Comparison of ENCODE assay signal across 14 cellular contexts in genomic region chr1:12175456-12175797, GRCh38. TPM values are rescaled to one million over a fixed set of nuclear protein-coding genes. Genes with fewer than 3 reads are reported as not detected.
DNase-seq lines count a peak whose midpoint lies in the region; ATAC-seq, FAIRE-seq and TF ChIP-seq lines count a peak whose summit lies in the region.
"Had no signal": no experiment of that assay in that cellular context is flagged by ENCODE, and none has a peak within 500 bp of the region (broad histone marks: within the 10 kb centered on the region; RNA-seq: fewer than 3 reads in every experiment).

No MANE protein-coding gene starts in this region.

- no peak overlapping the region for H3K4me3 Mint-ChIP-seq in neural crest cell

- no peak for ATAC-seq in HepG2
- no peak for ATAC-seq in HG03280 (IDR thresholded peaks at IDR 0.05; ENCODE audit: unreplicated experiment)
- no peak for ATAC-seq in body of pancreas

- WGBS in liver: 59% methylated on average over 4 of the region's 4 CpGs
- 9% methylated on average over 2 of the region's 4 CpGs for WGBS in HepG2 (ENCODE audit: low lambda C conversion rate)
- 60 to 81% methylated on average over 3 to 4 of the region's 4 CpGs for WGBS in body of pancreas, 2 donors

- no peak for TF ChIP-seq EP300 in HepG2 (IDR thresholded peaks at IDR 0.05; ENCODE audit: low read depth in 2 of 2, low read length in 2 of 2)
- no peak for TF ChIP-seq EP300 in HepG2 (CRISPR knock-in tag; IDR thresholded peaks at IDR 0.05; ENCODE audit: borderline replicate concordance)

- no peaks in the 10 kb centered on the region for H3K9me3 ChIP-seq in liver (ENCODE audit: control insufficient read depth in 4 of 4, low read length in 3 of 4)
- H3K9me3 ChIP-seq in HepG2 (ENCODE audit: low read length): no peaks in the 10 kb centered on the region
- H3K9me3 ChIP-seq in uterus: no peaks in the 10 kb centered on the region
- H3K9me3 ChIP-seq in body of pancreas: no peaks in the 10 kb centered on the region

- no peaks in the 10 kb centered on the region for H3K27me3 ChIP-seq in liver (ENCODE audit: control insufficient read depth in 4 of 4, insufficient read depth in 4 of 4, low read length in 3 of 4)
- peaks cover 4 to 47% of the 10 kb centered on the region in 2 experiments; a peak in 4 of 5 replicates for H3K27me3 ChIP-seq in HepG2 (ENCODE audit: control insufficient read depth in 1 of 2, insufficient read depth in 2 of 2, low read length in 2 of 2)
- H3K27me3 ChIP-seq in dorsolateral prefrontal cortex: peaks cover 0 to 16% (median 0%) of the 10 kb centered on the region in 45 donors
- H3K27me3 ChIP-seq in uterus: no peaks in the 10 kb centered on the region
- no peaks in the 10 kb centered on the region for H3K27me3 ChIP-seq in body of pancreas

- POLR2A ChIA-PET in HepG2 (lab: Yijun Ruan, JAX): no interaction called here

- H3K4me1 ChIP-seq in liver (ENCODE audit: control insufficient read depth in 4 of 4, insufficient read depth in 4 of 4, low read length in 3 of 4) (peaks cover 8 to 74% (median 39%) of the 10 kb centered on the region in 4 donors), HepG2 (ENCODE audit: insufficient read depth, low read length) (peaks cover 19% of the 10 kb centered on the region), uterus (peaks cover 0 to 8% of the 10 kb centered on the region in 2 donors), body of pancreas (peaks cover 12% of the 10 kb centered on the region)

- no peak overlapping the region for H3K9ac ChIP-seq in liver (ENCODE audit: low read depth in 1 of 2, low read length in 2 of 2)
- H3K9ac ChIP-seq in HepG2 (ENCODE audit: insufficient read depth, low read depth, low read length): no peak overlapping the region

- in situ Hi-C loops in HepG2 (cut with HindIII; ENCODE audit: extremely low pct_ligation_motif_present, low pct_unique_long_range_greater_than_20kb): no loop called here

- peaks cover 54% of the 10 kb centered on the region for H3K4me1 Mint-ChIP-seq in neural crest cell

- H3K4me3 ChIP-seq in liver (ENCODE audit: low read depth in 1 of 3, low read length in 3 of 3) (no peak overlapping the region), HepG2 (replicated peaks in 1 of 3; ENCODE audit: insufficient read depth in 1 of 3, low read depth in 2 of 3, low read length in 3 of 3) (no peak overlapping the region), dorsolateral prefrontal cortex (no peak overlapping the region), uterus (no peak overlapping the region), body of pancreas (no peak overlapping the region)

- TF ChIP-seq POLR2A in HepG2 (IDR thresholded peaks at IDR 0.05; ENCODE audit: insufficient read depth in 1 of 2, low read depth in 2 of 2, low read length in 2 of 2) (no peak), uterus (IDR thresholded peaks at IDR 0.05) (no peak), body of pancreas (IDR thresholded peaks at IDR 0.05) (no peak)

- no peaks in the 10 kb centered on the region for H3K27me3 Mint-ChIP-seq in neural crest cell (ENCODE audit: low read depth)

- FAIRE-seq in HepG2 (lab: Jason Lieb, UNC): no peak
- FAIRE-seq: islet of Langerhans had no signal

- intact Hi-C loops in HepG2 (cut with micrococcal nuclease; ENCODE audit: unreplicated experiment): no loop called here
- intact Hi-C loops in dorsolateral prefrontal cortex (cut with DNase I): no loop called here
- intact Hi-C loops in uterus (cut with DNase I; ENCODE audit: low total_unique reads): no loop called here
- intact Hi-C loops in body of pancreas (cut with DNase I): no loop called here

- H3K27ac Mint-ChIP-seq in neural crest cell (ENCODE audit: unreplicated experiment): peak overlapping the region; percentile 84

- TF ChIP-seq RAD21 in liver (IDR thresholded peaks at IDR 0.05) (no peak), HepG2 (CRISPR knock-in tag; IDR thresholded peaks at IDR 0.05) (no peak)

- H3K79me2 ChIP-seq in HepG2 (ENCODE audit: insufficient read depth, low read length): no peaks in the 10 kb centered on the region

- H2AFZ ChIP-seq in HepG2 (ENCODE audit: low read length): no peak overlapping the region

- no peak for DNase-seq in HepG2 (ENCODE audit: low spot score)
- no peak for DNase-seq in dorsolateral prefrontal cortex
- DNase-seq in neural crest cell (ENCODE audit: low read depth, low spot score): no peak
- no peak for DNase-seq in uterus
- DNase-seq in NCI-H2227 (lab: John Stamatoyannopoulos, UW; ENCODE audit: unreplicated experiment): no peak
- DNase-seq in body of pancreas: no peak
- DNase-seq: activated CD4-positive, alpha-beta T cell treated with anti-CD3 and anti-CD28 coated beads, Interleukin-2, amount 50 U/mL, for 1 hour; NCI-H1092 treated with DMSO at 0.1 percent for 48 hours; NCI-H524 treated with DMSO at 0.1 percent for 48 hours; SIG-M5 had no signal

- H3K36me3 Mint-ChIP-seq in neural crest cell (ENCODE audit: low read depth): no peaks in the 10 kb centered on the region

- H3K27ac ChIP-seq in liver (ENCODE audit: low read depth in 1 of 2, low read length in 2 of 2) (peak overlapping the region; percentile 74 to 76), HepG2 (ENCODE audit: extremely low read length, insufficient read depth, low read length) (no peak overlapping the region), dorsolateral prefrontal cortex (peak overlapping the region in 37 of 59 donors; percentile 3 to 87 (median 60)), uterus (peak overlapping the region; percentile 51 to 53), body of pancreas (peak overlapping the region in 2 of 4 donors; percentile 28 to 67)

- no peaks in the 10 kb centered on the region for H3K36me3 ChIP-seq in liver (ENCODE audit: control insufficient read depth in 4 of 4, insufficient read depth in 3 of 4, low read depth in 1 of 4, low read length in 3 of 4)
- no peaks in the 10 kb centered on the region for H3K36me3 ChIP-seq in HepG2 (replicated peaks in 1 of 2; ENCODE audit: control insufficient read depth in 1 of 2, insufficient read depth in 2 of 2, low read length in 2 of 2)
- no peaks in the 10 kb centered on the region for H3K36me3 ChIP-seq in uterus
- H3K36me3 ChIP-seq in body of pancreas (replicated peaks in 1 of 2; ENCODE audit: insufficient read depth in 1 of 2, low read depth in 2 of 2): no peaks in the 10 kb centered on the region

- no peaks in the 10 kb centered on the region for H3K9me3 Mint-ChIP-seq in neural crest cell

- TF ChIP-seq CTCF in liver (IDR thresholded peaks at IDR 0.05; ENCODE audit: low read depth, low read length, missing input control) (no peak), HepG2 (CRISPR knock-in tag; IDR thresholded peaks at IDR 0.05) (no peak), dorsolateral prefrontal cortex (IDR thresholded peaks at IDR 0.05 in 54 of 56, conservative IDR thresholded peaks at IDR 0.05 in 2 of 56; ENCODE audit: low read depth in 1 of 56, partially characterized antibody in 56 of 56) (no peak), neural crest cell (conservative IDR thresholded peaks at IDR 0.05) (no peak), uterus (IDR thresholded peaks at IDR 0.05) (no peak), body of pancreas (IDR thresholded peaks at IDR 0.05) (no peak)

- no TSS peak for BruUV-seq in HepG2 (replicated peaks; lab: Mats Ljungman, UMichigan)

- no peaks in the 10 kb centered on the region for H4K20me1 ChIP-seq in HepG2 (ENCODE audit: insufficient read depth, low read length)

- CTCF ChIA-PET in HepG2 (lab: Yijun Ruan, JAX; ENCODE audit: low intra/inter-chr PET ratio, low total read pairs): no interaction called here

- no peak overlapping the region for H3K4me2 ChIP-seq in HepG2 (ENCODE audit: low read depth, low read length)

RNA-seq across cellular contexts. Expression of gene TNFRSF1B, which starts 8.6 kb away (rescaled TPM):
- total RNA-seq in liver: 10 to 100 TPM; 16.0 to 16.9 TPM
- 10 to 100 TPM in 1 of 2 donors, 1 to 10 TPM in 1; 7.2 to 19.6 TPM for polyA plus RNA-seq in liver
- total RNA-seq in HepG2 (2016; rRNA removed; fragmentation: Illumina TruSeq; extraction: Trizol): 0.04 TPM in 1 of 2 replicates, not detected in the other
- total RNA-seq in HepG2 (2016; cell fraction: cytosol; rRNA removed; fragmentation: Illumina TruSeq; extraction: Trizol; ENCODE audit: low read depth): not detected in 2 replicates
- not detected in 2 replicates for total RNA-seq in HepG2 (2016; cell fraction: insoluble cytoplasmic fraction; rRNA removed; fragmentation: Illumina TruSeq; extraction: Trizol)
- not detected in 2 replicates for total RNA-seq in HepG2 (2016; cell fraction: membrane; rRNA removed; fragmentation: Illumina TruSeq; extraction: Trizol)
- not detected in 2 replicates for total RNA-seq in HepG2 (2016; cell fraction: nucleus; rRNA removed; fragmentation: Illumina TruSeq; extraction: Trizol)
- 0.11 and 0.29 TPM in 2 replicates for polyA plus RNA-seq in HepG2 (2011; rRNA removed)
- polyA plus RNA-seq in HepG2 (2011; cell fraction: cytosol; rRNA removed): 0.05 and 0.07 TPM in 2 replicates
- 0.05 TPM in 2 replicates for polyA plus RNA-seq in HepG2 (2011; cell fraction: nucleus; rRNA removed)
- polyA plus RNA-seq in HepG2 (2012): not detected in 2 replicates
- polyA plus RNA-seq in HepG2 (2016; cell fraction: cytosol; fragmentation: Illumina TruSeq; extraction: Trizol; ENCODE audit: low read depth): not detected in 2 replicates
- polyA plus RNA-seq in HepG2 (2016; cell fraction: insoluble cytoplasmic fraction; fragmentation: Illumina TruSeq; extraction: Trizol; ENCODE audit: low read depth): not detected in 2 replicates
- not detected in 2 replicates for polyA plus RNA-seq in HepG2 (2016; cell fraction: membrane; fragmentation: Illumina TruSeq; extraction: Trizol; ENCODE audit: low read depth)
- not detected in 2 replicates for polyA plus RNA-seq in HepG2 (2016; cell fraction: nucleus; fragmentation: Illumina TruSeq; extraction: Trizol; ENCODE audit: insufficient read depth, low read depth)
- 0.14 and 1.1 TPM in 2 replicates for polyA minus RNA-seq in HepG2 (2011; rRNA and poly(A)+ RNA removed; ENCODE audit: low replicate concordance)
- polyA minus RNA-seq in HepG2 (2011; cell fraction: cytosol; rRNA and poly(A)+ RNA removed): not detected in 2 replicates
- 0.90 TPM in 1 of 2 replicates, not detected in the other for polyA minus RNA-seq in HepG2 (2011; cell fraction: nucleus; rRNA and poly(A)+ RNA removed)
- 10 to 100 TPM in 84 of 120 experiments, 1 to 10 TPM in 36; 4.0 to 43.8 (median 13.0) TPM for total RNA-seq in dorsolateral prefrontal cortex
- 3.1 and 3.3 TPM in 2 replicates for total RNA-seq in neural crest cell
- total RNA-seq in uterus: 10 to 100 TPM in 3 of 4 donors, 1 to 10 TPM in 1; 8.8 to 53.4 (median 24.2) TPM
- 10 to 100 TPM; 13.7 to 28.7 TPM for total RNA-seq in body of pancreas
- total RNA-seq: HT-29 had no signal

RNA-seq across cellular contexts. Expression of gene VPS13D, which starts 54.4 kb away (rescaled TPM):
- total RNA-seq in liver: 10 to 100 TPM; 14.5 to 68.3 TPM
- polyA plus RNA-seq in liver: 10 to 100 TPM; 10.2 to 10.7 TPM
- 13.9 and 14.2 TPM in 2 replicates for total RNA-seq in HepG2 (2016; rRNA removed; fragmentation: Illumina TruSeq; extraction: Trizol)
- 5.8 and 6.7 TPM in 2 replicates for total RNA-seq in HepG2 (2016; cell fraction: cytosol; rRNA removed; fragmentation: Illumina TruSeq; extraction: Trizol; ENCODE audit: low read depth)
- total RNA-seq in HepG2 (2016; cell fraction: insoluble cytoplasmic fraction; rRNA removed; fragmentation: Illumina TruSeq; extraction: Trizol): 10.6 and 11.0 TPM in 2 replicates
- 4.5 and 5.9 TPM in 2 replicates for total RNA-seq in HepG2 (2016; cell fraction: membrane; rRNA removed; fragmentation: Illumina TruSeq; extraction: Trizol)
- total RNA-seq in HepG2 (2016; cell fraction: nucleus; rRNA removed; fragmentation: Illumina TruSeq; extraction: Trizol): 20.5 and 26.2 TPM in 2 replicates
- polyA plus RNA-seq in HepG2 (2011; rRNA removed): 8.6 and 9.2 TPM in 2 replicates
- polyA plus RNA-seq in HepG2 (2011; cell fraction: cytosol; rRNA removed): 7.0 and 8.7 TPM in 2 replicates
- 16.7 and 19.0 TPM in 2 replicates for polyA plus RNA-seq in HepG2 (2011; cell fraction: nucleus; rRNA removed)
- polyA plus RNA-seq in HepG2 (2012): 7.3 and 7.6 TPM in 2 replicates
- 0.57 and 0.77 TPM in 2 replicates for polyA plus RNA-seq in HepG2 (2016; cell fraction: cytosol; fragmentation: Illumina TruSeq; extraction: Trizol; ENCODE audit: low read depth)
- polyA plus RNA-seq in HepG2 (2016; cell fraction: insoluble cytoplasmic fraction; fragmentation: Illumina TruSeq; extraction: Trizol; ENCODE audit: low read depth): 7.9 and 10.6 TPM in 2 replicates
- 1.4 and 1.5 TPM in 2 replicates for polyA plus RNA-seq in HepG2 (2016; cell fraction: membrane; fragmentation: Illumina TruSeq; extraction: Trizol; ENCODE audit: low read depth)
- 10.4 and 11.0 TPM in 2 replicates for polyA plus RNA-seq in HepG2 (2016; cell fraction: nucleus; fragmentation: Illumina TruSeq; extraction: Trizol; ENCODE audit: insufficient read depth, low read depth)
- 26.2 and 54.8 TPM in 2 replicates for polyA minus RNA-seq in HepG2 (2011; rRNA and poly(A)+ RNA removed; ENCODE audit: low replicate concordance)
- polyA minus RNA-seq in HepG2 (2011; cell fraction: cytosol; rRNA and poly(A)+ RNA removed): 11.6 and 12.3 TPM in 2 replicates
- polyA minus RNA-seq in HepG2 (2011; cell fraction: nucleus; rRNA and poly(A)+ RNA removed): 52.4 and 72.0 TPM in 2 replicates
- 100 to 1,000 TPM in 119 of 120 experiments, 10 to 100 TPM in 1; 83.9 to 199 (median 129) TPM for total RNA-seq in dorsolateral prefrontal cortex
- 24.5 and 29.4 TPM in 2 replicates for total RNA-seq in neural crest cell
- 100 to 1,000 TPM in 1 of 4 donors, 10 to 100 TPM in 3; 33.2 to 115 (median 56.5) TPM for total RNA-seq in uterus
- 10 to 100 TPM; 54.0 to 63.3 TPM for total RNA-seq in body of pancreas
